Comparison of ENCODE assay signal across 8 cellular contexts in the genomic region with DNA sequence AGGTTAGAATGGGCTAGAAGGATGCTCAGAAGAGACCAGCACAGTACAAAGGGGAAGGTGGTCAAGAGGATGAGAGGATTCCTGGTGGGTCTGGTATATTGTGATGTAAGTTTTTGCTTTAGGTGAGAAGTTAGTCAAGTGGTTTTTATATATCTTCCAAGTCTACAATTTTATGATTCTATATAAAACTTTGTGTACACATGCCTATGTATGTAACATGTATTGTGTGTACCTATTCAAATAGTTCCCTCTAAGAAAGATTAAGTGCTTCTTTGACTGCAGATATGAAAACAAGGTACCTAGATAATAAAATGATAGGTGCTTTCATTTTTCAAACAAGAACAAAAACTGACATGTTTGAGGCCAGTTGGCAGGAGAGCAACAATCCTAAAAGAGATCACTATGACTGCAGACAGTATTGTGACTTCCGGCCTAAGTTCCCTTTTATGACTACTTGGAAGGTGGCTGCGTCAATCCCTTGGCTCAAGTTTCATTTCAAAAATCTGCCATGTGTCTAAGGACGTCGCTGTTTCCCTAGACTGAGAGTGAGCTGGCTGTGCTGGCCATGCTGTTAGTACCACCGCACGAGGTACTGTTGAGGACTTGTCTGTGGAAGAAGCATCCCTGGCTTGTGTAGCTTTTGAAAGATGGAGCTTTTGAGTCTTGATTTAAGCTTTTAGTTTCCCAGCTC.
DNase-seq lines count a peak whose midpoint lies in the region; ATAC-seq and TF ChIP-seq lines count a peak whose summit lies in the region.

No MANE protein-coding gene starts in this region.

- TF ChIP-seq CTCF in right lobe of liver (IDR thresholded peaks at IDR 0.05), result no peak
- no peak for TF ChIP-seq CTCF in RWPE1 (conservative IDR thresholded peaks at IDR 0.05; ENCODE audit: low read depth)
- TF ChIP-seq CTCF in stomach (IDR thresholded peaks at IDR 0.05), result no peak

- 63% methylated on average over 1 of the region's 6 CpGs for WGBS in right lobe of liver (ENCODE audit: insufficient coverage, low coverage, low lambda C conversion rate, missing lambda C conversion rate)
- WGBS in stomach, 5 donors, result 51 to 68% (median 60%) methylated on average over 6 of the region's 6 CpGs

- no peak for TF ChIP-seq EP300 in stomach (IDR thresholded peaks at IDR 0.05)

- no peak overlapping the region for H3K27ac ChIP-seq in right lobe of liver
- no peak overlapping the region for H3K27ac ChIP-seq in RWPE1
- H3K27ac ChIP-seq in stomach, result peak overlapping the region in 1 of 5 donors; percentile 42

- POLR2A ChIA-PET in RWPE1 (lab: Yijun Ruan, JAX; ENCODE audit: low non-redundant PET), result no interaction called here

- H3K4me1 ChIP-seq in right lobe of liver, result no peaks in the 10 kb centered on the region
- H3K4me1 ChIP-seq in stomach, result peaks cover 0 to 7% (median 3%) of the 10 kb centered on the region in 4 donors

- intact Hi-C loops in right lobe of liver (cut with DNase I) (no loop called here), stomach (cut with DNase I; ENCODE audit: low total_unique reads) (no loop called here)

- no peaks in the 10 kb centered on the region for H3K36me3 ChIP-seq in right lobe of liver
- H3K36me3 ChIP-seq in stomach, result peaks cover 0 to 5% (median 0%) of the 10 kb centered on the region in 4 donors

- no peak overlapping the region for H3K4me3 ChIP-seq in right lobe of liver
- H3K4me3 ChIP-seq in stomach, result no peak overlapping the region

- DNase-seq in SKM-1 (lab: John Stamatoyannopoulos, UW; ENCODE audit: unreplicated experiment) (peak; percentile 32), right lobe of liver (no peak), NCI-H226 (no peak), RWPE1 (ENCODE audit: low spot score) (no peak), SHP77 (lab: John Stamatoyannopoulos, UW) (no peak), stomach (no peak)

- no peaks in the 10 kb centered on the region for H3K27me3 ChIP-seq in right lobe of liver
- no peaks in the 10 kb centered on the region for H3K27me3 ChIP-seq in stomach

- ATAC-seq in GM18873 (IDR thresholded peaks at IDR 0.05; ENCODE audit: low FRiP score, unreplicated experiment) (peak; percentile 59), HG02885 (IDR thresholded peaks at IDR 0.05; ENCODE audit: poor library complexity, unreplicated experiment) (peak; percentile 91), right lobe of liver (peak; percentile 49 to 87 (median 70))

- H3K9me3 ChIP-seq in right lobe of liver (no peaks in the 10 kb centered on the region), stomach (no peaks in the 10 kb centered on the region)

- TF ChIP-seq POLR2A in right lobe of liver (IDR thresholded peaks at IDR 0.05) (no peak), stomach (IDR thresholded peaks at IDR 0.05) (no peak)

- CTCF ChIA-PET in RWPE1 (lab: Yijun Ruan, JAX), result interaction anchor here (0.5 kb wide), 1 partner anchor 936 kb away, joined by 4 read pairs; no protein-coding TSS in a partner anchor
